9 cellular contexts compared by ENCODE assay signal in the genomic region with DNA sequence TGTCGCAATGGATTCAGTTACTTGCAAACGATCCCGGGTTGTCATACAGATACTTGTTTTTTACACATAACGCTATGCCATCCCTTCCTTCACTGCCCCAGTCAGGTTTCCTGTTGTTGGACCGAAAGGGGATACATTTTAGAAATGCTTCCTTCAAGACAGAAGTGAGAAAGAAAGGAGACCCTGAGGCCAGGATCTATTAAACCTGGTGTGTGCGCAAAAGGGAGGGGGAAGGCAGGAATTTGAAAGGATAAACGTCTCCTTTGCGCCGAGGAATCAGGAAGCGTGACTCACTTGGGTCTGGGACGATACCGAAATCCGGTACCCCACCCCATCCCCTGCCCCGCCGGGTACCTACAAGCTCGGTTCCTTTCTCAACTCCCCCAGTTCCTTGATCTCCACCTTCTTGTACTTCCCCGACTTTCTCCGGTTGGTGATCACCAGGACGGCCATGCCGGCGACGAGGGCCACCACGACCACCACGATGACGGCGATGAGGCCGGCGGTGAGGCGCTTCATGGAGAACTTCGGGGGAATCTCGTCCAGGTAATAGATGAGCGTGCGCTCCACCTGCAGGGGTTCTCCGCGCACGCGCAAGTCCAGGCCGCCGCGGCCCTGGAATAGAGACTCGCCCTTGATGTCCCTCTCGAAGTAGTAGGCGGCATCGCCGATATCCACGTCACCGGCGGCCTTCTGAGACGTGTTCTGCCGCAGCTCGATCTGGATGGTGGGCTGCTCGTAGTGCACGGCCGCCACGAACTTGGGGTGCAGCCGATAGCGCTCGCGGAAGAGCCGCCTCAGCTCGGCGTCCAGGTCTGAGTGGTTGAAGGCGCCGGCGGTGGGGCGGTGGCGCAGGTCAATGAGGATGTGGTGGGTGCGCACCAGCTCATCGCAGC. TPM values are rescaled to one million over a fixed set of nuclear protein-coding genes. Genes with fewer than 3 reads are reported as not detected.
DNase-seq lines count a peak whose midpoint lies in the region; ATAC-seq and TF ChIP-seq lines count a peak whose summit lies in the region.
"Had no signal": no experiment of that assay in that cellular context is flagged by ENCODE, and none has a peak within 500 bp of the region (broad histone marks: within the 10 kb centered on the region; RNA-seq: fewer than 3 reads in every experiment).

No MANE protein-coding gene starts in this region.

- H3K27me3 Mint-ChIP-seq in Caco-2 (ENCODE audit: insufficient read depth, unreplicated experiment), result no peaks in the 10 kb centered on the region
- peaks cover 64% of the 10 kb centered on the region for H3K27me3 Mint-ChIP-seq in activated B cell treated with CpG ODN at 0.5 μM for 24 hours

- H3K9me3 ChIP-seq in Caco-2 (no peaks in the 10 kb centered on the region), parathyroid adenoma (ENCODE audit: control insufficient read depth, low read length) (no peaks in the 10 kb centered on the region)

- no TSS peak for BruUV-seq in Caco-2 (replicated peaks; lab: Mats Ljungman, UMichigan)

- intact Hi-C loops in Caco-2 (cut with micrococcal nuclease; ENCODE audit: unreplicated experiment) (loop anchor here (1.0 to 2.0 kb wide), 2 partner anchors 29 to 76 kb away; a partner anchor contains a TSS), activated B cell treated with CpG ODN at 0.5 μM for 24 hours (cut with micrococcal nuclease) (no loop called here)

- H3K36me3 Mint-ChIP-seq in Caco-2 (ENCODE audit: insufficient read depth, unreplicated experiment) (peaks cover 27% of the 10 kb centered on the region), activated B cell treated with CpG ODN at 0.5 μM for 24 hours (ENCODE audit: low read depth) (no peaks in the 10 kb centered on the region)

- H2AFZ ChIP-seq in parathyroid adenoma, result peak overlapping the region; percentile 77

- H3K4me1 ChIP-seq in Caco-2 (peaks cover 7% of the 10 kb centered on the region; the same call in 1 of the 2 replicates), parathyroid adenoma (no peaks in the 10 kb centered on the region)

- H3K4me3 Mint-ChIP-seq in Caco-2 (ENCODE audit: unreplicated experiment), result peak overlapping the region; percentile 85
- peak overlapping the region; percentile 75 for H3K4me3 Mint-ChIP-seq in activated B cell treated with CpG ODN at 0.5 μM for 24 hours

- no peaks in the 10 kb centered on the region for H3K79me2 ChIP-seq in parathyroid adenoma

- ATAC-seq in activated B cell treated with CpG ODN at 0.5 μM for 24 hours (ENCODE audit: low read depth) (no peak), GM21526 (IDR thresholded peaks at IDR 0.05; ENCODE audit: low FRiP score, unreplicated experiment) (no peak), HG02884 (IDR thresholded peaks at IDR 0.05; ENCODE audit: unreplicated experiment) (no peak)

- H3K4me1 Mint-ChIP-seq in Caco-2 (ENCODE audit: low read depth, unreplicated experiment), result no peaks in the 10 kb centered on the region
- peaks cover 22% of the 10 kb centered on the region for H3K4me1 Mint-ChIP-seq in activated B cell treated with CpG ODN at 0.5 μM for 24 hours

- no peak overlapping the region for H3K27ac ChIP-seq in parathyroid adenoma

- H3K27ac Mint-ChIP-seq in Caco-2 (ENCODE audit: unreplicated experiment), result peak overlapping the region; percentile 63
- no peak overlapping the region for H3K27ac Mint-ChIP-seq in activated B cell treated with CpG ODN at 0.5 μM for 24 hours

- no peak overlapping the region for H3K9ac ChIP-seq in parathyroid adenoma

- peak overlapping the region; percentile 66 for H3K4me3 ChIP-seq in Caco-2 (ENCODE audit: low read depth, low read length)
- peak overlapping the region; percentile 16 for H3K4me3 ChIP-seq in fibroblast of mammary gland (ENCODE audit: control insufficient read depth, low read depth, low read length)
- H3K4me3 ChIP-seq in parathyroid adenoma (ENCODE audit: low read depth, low read length), result peak overlapping the region; percentile 12

- DNase-seq in Caco-2, result peak; percentile 41 to 51
- DNase-seq in activated B cell treated with CpG ODN at 0.5 μM for 24 hours, result no peak
- DNase-seq in fibroblast of mammary gland (ENCODE audit: low read depth), result no peak
- no peak for DNase-seq in NCI-H510A (lab: John Stamatoyannopoulos, UW)
- DNase-seq in activated effector memory CD4-positive, alpha-beta T cell treated with Interleukin-2 at 50 U/mL for 16 hours, result no peak
- DNase-seq: NCI-H2029 had no signal

- no peak for TF ChIP-seq CTCF in Caco-2 (IDR thresholded peaks at IDR 0.05; ENCODE audit: insufficient read depth in 1 of 2, low read depth in 1 of 2, low read length in 1 of 2, severe bottlenecking in 1 of 2, unreplicated experiment in 1 of 2)
- no peak for TF ChIP-seq CTCF in activated B cell treated with CpG ODN at 0.5 μM for 24 hours (IDR thresholded peaks at IDR 0.05)
- TF ChIP-seq CTCF in fibroblast of mammary gland (conservative IDR thresholded peaks at IDR 0.05; ENCODE audit: control insufficient read depth, insufficient read depth, low read depth, low read length), result no peak
- TF ChIP-seq CTCF in parathyroid adenoma (IDR thresholded peaks at IDR 0.05), result no peak

- H3K27me3 ChIP-seq in Caco-2 (replicated peaks; ENCODE audit: control insufficient read depth, insufficient read depth, low read length) (no peaks in the 10 kb centered on the region), parathyroid adenoma (ENCODE audit: control insufficient read depth, insufficient read depth, low read length) (no peaks in the 10 kb centered on the region)

- H3K9me3 Mint-ChIP-seq in Caco-2 (ENCODE audit: unreplicated experiment) (no peaks in the 10 kb centered on the region), activated B cell treated with CpG ODN at 0.5 μM for 24 hours (no peaks in the 10 kb centered on the region)

- peak overlapping the region; percentile 50 for H3K4me2 ChIP-seq in parathyroid adenoma (ENCODE audit: low read length)

- CTCF ChIA-PET in Caco-2 (lab: Charles Lee), result interaction anchor here (1.1 kb wide), 1 partner anchor 76 kb away, joined by 3 read pairs; no protein-coding TSS in a partner anchor
- CTCF ChIA-PET in activated B cell treated with CpG ODN at 0.5 μM for 24 hours (lab: Charles Lee), result no interaction called here

- POLR2A ChIA-PET in Caco-2 (lab: Charles Lee), result interaction anchor here (0.7 kb wide), 1 partner anchor 44 kb away, joined by 4 read pairs; no protein-coding TSS in a partner anchor
- POLR2A ChIA-PET in activated B cell treated with CpG ODN at 0.5 μM for 24 hours (lab: Charles Lee), result no interaction called here

- H3K36me3 ChIP-seq in Caco-2 (ENCODE audit: control insufficient read depth, insufficient read depth, low read length) (no peaks in the 10 kb centered on the region), parathyroid adenoma (ENCODE audit: control insufficient read depth, insufficient read depth, low read length) (no peaks in the 10 kb centered on the region)

RNA-seq across cellular contexts. Expression of a gene that starts 1.0 kb away (rescaled TPM):
- 25.6 and 31.9 TPM in 2 replicates for total RNA-seq in Caco-2 (2022)
- not detected in 2 replicates for total RNA-seq in activated B cell treated with CpG ODN at 0.5 μM for 24 hours

RNA-seq across cellular contexts. Expression of a gene that starts 29.6 kb away (rescaled TPM):
- 6.9 and 8.1 TPM in 2 replicates for total RNA-seq in Caco-2 (2022)
- total RNA-seq in activated B cell treated with CpG ODN at 0.5 μM for 24 hours, result 47.8 and 48.7 TPM in 2 replicates

Comparison
In these comparisons a context has a peak if more than half of its experiments do, and no peak if none do; other contexts are left out.
1. DNase-seq: peak in Caco-2 (2 of 2); none in activated B cell treated with CpG ODN at 0.5 μM for 24 hours (single experiment), fibroblast of mammary gland (single experiment), NCI-H510A (single experiment) and activated effector memory CD4-positive, alpha-beta T cell treated with Interleukin-2 at 50 U/mL for 16 hours (single experiment).
2. H3K4me3 ChIP-seq: peak in every context shown above with its lines; median percentile 66 in Caco-2; 16 in fibroblast of mammary gland; 12 in parathyroid adenoma.
3. RNA of a gene that starts 1.0 kb away (total RNA-seq): 25.6 to 31.9 TPM in Caco-2; not detected in activated B cell treated with CpG ODN at 0.5 μM for 24 hours; every median in the first group is over 10 times any median in the second.